7 cellular contexts compared by ENCODE assay signal in the genomic region with DNA sequence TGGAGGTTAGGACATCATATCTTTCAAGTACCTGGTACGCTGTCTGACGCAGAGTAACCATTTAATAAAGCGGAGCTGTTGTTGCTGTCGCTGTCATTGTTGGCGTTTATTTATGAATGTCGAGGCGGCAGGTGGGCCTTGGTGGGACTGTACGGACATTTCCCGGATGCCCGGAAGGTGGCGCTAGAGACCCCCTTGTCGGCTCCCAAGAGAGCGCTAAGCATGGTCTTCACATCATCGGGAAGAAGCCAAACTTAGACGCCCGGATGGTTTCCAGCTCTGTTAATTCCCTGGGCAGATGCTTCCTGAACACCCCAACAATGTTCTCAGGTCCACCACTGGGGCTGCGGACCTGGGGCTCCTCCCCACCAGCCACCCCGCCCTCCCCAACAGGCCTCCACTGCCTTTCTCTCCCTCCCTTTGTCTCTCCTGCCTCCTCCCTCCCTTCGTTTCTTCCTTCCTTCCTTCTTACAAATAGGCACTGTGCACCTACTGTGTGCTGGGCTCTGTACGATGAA. TPM values are rescaled to one million over a fixed set of nuclear protein-coding genes. Genes with fewer than 3 reads are reported as not detected.
DNase-seq lines count a peak whose midpoint lies in the region; TF ChIP-seq lines count a peak whose summit lies in the region.

No MANE protein-coding gene starts in this region.

- no peak overlapping the region for H3K23ac ChIP-seq in trophoblast cell (ENCODE audit: low read length)

- no peaks in the 10 kb centered on the region for H3K9me3 ChIP-seq in SK-N-MC (ENCODE audit: low read depth, low read length)
- H3K9me3 ChIP-seq in trophoblast cell (ENCODE audit: insufficient read depth, low read depth, low read length) = peaks cover 2% of the 10 kb centered on the region
- H3K9me3 ChIP-seq in tibial artery = no peaks in the 10 kb centered on the region

- H3K9ac ChIP-seq in SK-N-MC (ENCODE audit: insufficient read length) (no peak overlapping the region), trophoblast cell (ENCODE audit: low read length) (no peak overlapping the region)

- H3K27me3 ChIP-seq in trophoblast cell (ENCODE audit: insufficient read depth, low read length) = no peaks in the 10 kb centered on the region
- H3K27me3 ChIP-seq in tibial artery = peaks cover 0 to 3% of the 10 kb centered on the region in 2 donors

- DNase-seq in SK-N-MC (ENCODE audit: low read depth, low spot score) (peak; percentile 50), glutamatergic neuron (peak; percentile 89), trophoblast cell (peak; percentile 76 to 90), tibial artery (peak; percentile 83 to 91)
- DNase-seq in activated naive CD4-positive, alpha-beta T cell treated with anti-CD3 and anti-CD28 coated beads, Interleukin-2, amount 10 ng/mL, durations not matched to agents 7 days and 5 days = peak; percentile 87

- H2AK5ac ChIP-seq in trophoblast cell (ENCODE audit: low read length) = no peak overlapping the region

- H2BK120ac ChIP-seq in trophoblast cell (ENCODE audit: insufficient read depth, low read length, poor library complexity) = no peak overlapping the region

- H3K9me3 Mint-ChIP-seq in activated naive CD4-positive, alpha-beta T cell treated with anti-CD3 and anti-CD28 coated beads, Interleukin-2, amount 10 ng/mL, durations not matched to agents 7 days and 5 days = no peaks in the 10 kb centered on the region
- H3K9me3 Mint-ChIP-seq in glutamatergic neuron (ENCODE audit: unreplicated experiment) = peaks cover 3% of the 10 kb centered on the region

- H4K8ac ChIP-seq in trophoblast cell (ENCODE audit: low read depth, low read length) = no peak overlapping the region

- H3K4me1 ChIP-seq in trophoblast cell (ENCODE audit: control insufficient read depth in 1 of 2, insufficient read depth in 2 of 2, low read length in 2 of 2) = peaks cover 0 to 11% of the 10 kb centered on the region in 2 experiments
- H3K4me1 ChIP-seq in tibial artery = peaks cover 0 to 68% (median 44%) of the 10 kb centered on the region in 4 donors

- H3K36me3 ChIP-seq in SK-N-MC (ENCODE audit: insufficient read depth, low read length) (no peaks in the 10 kb centered on the region), trophoblast cell (ENCODE audit: control insufficient read depth in 1 of 2, insufficient read depth in 2 of 2, low read length in 2 of 2) (no peaks in the 10 kb centered on the region), tibial artery (no peaks in the 10 kb centered on the region)

- H2BK5ac ChIP-seq in trophoblast cell (ENCODE audit: low read depth, low read length, poor library complexity) = no peak overlapping the region

- no peak overlapping the region for H3K4ac ChIP-seq in trophoblast cell (ENCODE audit: low read depth, low read length)

- H4K12ac ChIP-seq in trophoblast cell (ENCODE audit: low read depth, low read length) = no peak overlapping the region

- peak; percentile 89 for TF ChIP-seq CTCF in GM12873 (IDR thresholded peaks at IDR 0.05; ENCODE audit: insufficient read depth, low read depth, low read length, missing control alignments)
- peak; percentile 83 for TF ChIP-seq CTCF in LNCAP (IDR thresholded peaks at IDR 0.05)
- TF ChIP-seq CTCF in glutamatergic neuron (IDR thresholded peaks at IDR 0.05; ENCODE audit: partially characterized antibody, unreplicated experiment) = peak; percentile 87
- TF ChIP-seq CTCF in tibial artery (IDR thresholded peaks at IDR 0.05) = peak; percentile 89 to 92

- H3K4me1 Mint-ChIP-seq in activated naive CD4-positive, alpha-beta T cell treated with anti-CD3 and anti-CD28 coated beads, Interleukin-2, amount 10 ng/mL, durations not matched to agents 7 days and 5 days = peaks cover 7% of the 10 kb centered on the region
- peaks cover 3% of the 10 kb centered on the region for H3K4me1 Mint-ChIP-seq in glutamatergic neuron (ENCODE audit: low read depth, unreplicated experiment)

- no peak overlapping the region for H3K27ac Mint-ChIP-seq in activated naive CD4-positive, alpha-beta T cell treated with anti-CD3 and anti-CD28 coated beads, Interleukin-2, amount 10 ng/mL, durations not matched to agents 7 days and 5 days
- H3K27ac Mint-ChIP-seq in glutamatergic neuron (ENCODE audit: unreplicated experiment) = no peak overlapping the region

- peak overlapping the region; percentile 12 for H2BK12ac ChIP-seq in trophoblast cell (ENCODE audit: low read length)

- no peaks in the 10 kb centered on the region for H3K36me3 Mint-ChIP-seq in activated naive CD4-positive, alpha-beta T cell treated with anti-CD3 and anti-CD28 coated beads, Interleukin-2, amount 10 ng/mL, durations not matched to agents 7 days and 5 days
- no peaks in the 10 kb centered on the region for H3K36me3 Mint-ChIP-seq in glutamatergic neuron (ENCODE audit: unreplicated experiment)

- H3K4me3 ChIP-seq in SK-N-MC (peak overlapping the region; percentile 35; the same call in 1 of the 2 replicates), trophoblast cell (ENCODE audit: low read depth, low read length) (no peak overlapping the region), tibial artery (peak overlapping the region in 1 of 2 donors; percentile 15)

- no peak overlapping the region for H3K4me3 Mint-ChIP-seq in activated naive CD4-positive, alpha-beta T cell treated with anti-CD3 and anti-CD28 coated beads, Interleukin-2, amount 10 ng/mL, durations not matched to agents 7 days and 5 days
- no peak overlapping the region for H3K4me3 Mint-ChIP-seq in glutamatergic neuron (ENCODE audit: unreplicated experiment)

- H3K14ac ChIP-seq in trophoblast cell (ENCODE audit: low read length) = no peak overlapping the region

- H3K79me1 ChIP-seq in trophoblast cell (ENCODE audit: low read length) = no peaks in the 10 kb centered on the region

- WGBS in trophoblast cell (ENCODE audit: extremely low coverage, insufficient coverage, insufficient read length) = no CpG with 5 or more reads among the region's 20 CpGs

- CTCF ChIA-PET in activated naive CD4-positive, alpha-beta T cell treated with anti-CD3 and anti-CD28 coated beads, Interleukin-2, amount 10 ng/mL, durations not matched to agents 7 days and 5 days (lab: Charles Lee) = interaction anchor here (0.6 to 3.0 kb wide), 15 partner anchors 10 to 267 kb away, joined by 3 to 74 read pairs (median 4); a partner anchor contains a TSS

- H2AFZ ChIP-seq in trophoblast cell (ENCODE audit: insufficient read depth, low read length, poor library complexity) = no peak overlapping the region

- H3K79me2 ChIP-seq in trophoblast cell (ENCODE audit: control insufficient read depth, insufficient read depth, low read length, poor library complexity) = no peaks in the 10 kb centered on the region

- intact Hi-C loops in tibial artery (cut with DNase I; ENCODE audit: low total_unique reads) = loop anchor here (2.0 to 5.0 kb wide), 2 partner anchors 54 to 155 kb away; a partner anchor contains a TSS

- H3K27me3 Mint-ChIP-seq in activated naive CD4-positive, alpha-beta T cell treated with anti-CD3 and anti-CD28 coated beads, Interleukin-2, amount 10 ng/mL, durations not matched to agents 7 days and 5 days = peaks cover 21% of the 10 kb centered on the region
- peaks cover 2% of the 10 kb centered on the region for H3K27me3 Mint-ChIP-seq in glutamatergic neuron (ENCODE audit: unreplicated experiment)

- no peak overlapping the region for H3K4me2 ChIP-seq in trophoblast cell (ENCODE audit: low read length)

- H3K27ac ChIP-seq in SK-N-MC (no peak overlapping the region), trophoblast cell (ENCODE audit: low read depth, low read length) (no peak overlapping the region), tibial artery (peak overlapping the region; percentile 60 to 73)

- H3K18ac ChIP-seq in trophoblast cell (ENCODE audit: low read length) = no peak overlapping the region

- H4K91ac ChIP-seq in trophoblast cell (ENCODE audit: low read depth, low read length) = no peak overlapping the region

RNA-seq across cellular contexts. Expression of a gene that starts 54.1 kb away (rescaled TPM):
- total RNA-seq in glutamatergic neuron (ENCODE audit: unreplicated experiment) = 91.7 TPM
- 12.0 and 12.4 TPM in 2 replicates for polyA plus RNA-seq in trophoblast cell (2013)

Comparison
In these comparisons a context has a peak if more than half of its experiments do, and no peak if none do; other contexts are left out.
1. H3K27ac ChIP-seq: peak in tibial artery (2 of 2); none in SK-N-MC (single experiment) and trophoblast cell (single experiment).
2. Peak in every context shown above with its lines, with median percentiles within 50 percentile points of each other: CTCF ChIP-seq and DNase-seq.